In genomic region chr11:69319255-69320106, GRCh38 we compare ENCODE assay signal across 30 cellular contexts. TPM values are rescaled to one million over a fixed set of nuclear protein-coding genes. Genes with fewer than 3 reads are reported as not detected.
A peak's percentile ranks its signal among the peaks of the same experiment; 100 is the strongest.
DNase-seq lines count a peak whose midpoint lies in the region; ATAC-seq and TF ChIP-seq lines count a peak whose summit lies in the region.
"Had no signal": no experiment of that assay in that cellular context is flagged by ENCODE, and none has a peak within 500 bp of the region (broad histone marks: within the 10 kb centered on the region; RNA-seq: fewer than 3 reads in every experiment).

No MANE protein-coding gene starts in this region.

- H3K23ac ChIP-seq in mesenchymal stem cell (ENCODE audit: low read length in 2 of 2), result no peak overlapping the region

- H3K4me2 ChIP-seq in mesenchymal stem cell (ENCODE audit: low read length, poor library complexity, severe bottlenecking), result no peak overlapping the region

- peak overlapping the region; percentile 67 for H3K27ac Mint-ChIP-seq in activated naive CD8-positive, alpha-beta T cell
- no peak overlapping the region for H3K27ac Mint-ChIP-seq in activated naive CD8-positive, alpha-beta T cell treated with anti-CD3 and anti-CD28 coated beads for 36 hours
- H3K27ac Mint-ChIP-seq in stimulated activated effector memory CD8-positive, alpha-beta T cell treated with anti-CD3 and anti-CD28 coated beads, Interleukin-12 subunit alpha, Interleukin-12 subunit beta, amount 100 ng/mL, for 72 hours, result no peak overlapping the region
- H3K27ac Mint-ChIP-seq: activated T-helper 17 cell treated with anti-CD3 and anti-CD28 coated beads, Interleukin-2, amount 50 U/mL, for 72 hours; CD8-positive, alpha-beta T cell had no signal

- peak overlapping the region; percentile 75 for H3K9ac ChIP-seq in mesenchymal stem cell (ENCODE audit: low read length)

- H3K4ac ChIP-seq in mesenchymal stem cell (ENCODE audit: low read depth in 1 of 2, low read length in 2 of 2), result no peak overlapping the region

- H3K36me3 Mint-ChIP-seq in activated naive CD8-positive, alpha-beta T cell, result no peaks in the 10 kb centered on the region
- H3K36me3 Mint-ChIP-seq in activated naive CD8-positive, alpha-beta T cell treated with anti-CD3 and anti-CD28 coated beads for 36 hours, result peaks cover 3% of the 10 kb centered on the region
- no peaks in the 10 kb centered on the region for H3K36me3 Mint-ChIP-seq in stimulated activated effector memory CD8-positive, alpha-beta T cell treated with anti-CD3 and anti-CD28 coated beads, Interleukin-12 subunit alpha, Interleukin-12 subunit beta, amount 100 ng/mL, for 72 hours
- H3K36me3 Mint-ChIP-seq: CD8-positive, alpha-beta T cell had no signal

- peak overlapping the region in 1 of 2 experiments; percentile 28 for H3K18ac ChIP-seq in mesenchymal stem cell (ENCODE audit: low read depth in 1 of 2, low read length in 2 of 2)

- no peak for DNase-seq in activated naive CD8-positive, alpha-beta T cell treated with anti-CD3 and anti-CD28 coated beads for 36 hours
- DNase-seq in RWPE2 (ENCODE audit: low spot score) (peak; percentile 32), mesenchymal stem cell (no peak), upper lobe of right lung (peak; percentile 29)
- DNase-seq in stimulated activated effector memory CD8-positive, alpha-beta T cell treated with anti-CD3 and anti-CD28 coated beads, Interleukin-12 subunit alpha, Interleukin-12 subunit beta, amount 100 ng/mL, for 72 hours (ENCODE audit: low spot score in 2 of 2), result no peak
- DNase-seq in activated naive CD4-positive, alpha-beta T cell (lab: John Stamatoyannopoulos, UW), result no peak
- DNase-seq: activated CD4-positive, alpha-beta T cell treated with anti-CD3 and anti-CD28 coated beads, Interleukin-2, amount 50 U/mL, for 48 hours; activated CD4-positive, CD25-positive, alpha-beta regulatory T cell treated with anti-CD3 and anti-CD28 coated beads, Interleukin-2, amount 50 U/mL, for 72 hours; CD8-positive, alpha-beta T cell; colonic mucosa; effector CD4-positive, alpha-beta T cell; hippocampal formation; left cardiac atrium; NCI-H1092 treated with DMSO at 0.1 percent for 48 hours; NCI-H187 treated with DMSO at 0.1 percent for 48 hours; NCI-H526; NK-92 treated with Interleukin-12 subunit alpha and Interleukin-12 subunit beta, amount 100 ng/mL, for 24 hours; stimulated activated CD4-positive, alpha-beta T cell treated with anti-CD3 and anti-CD28 coated beads, Interleukin-2, amount 100 ng/mL, for 24 hours; stomach had no signal

- H3K9me3 ChIP-seq in RWPE2 (ENCODE audit: severe bottlenecking), result no peaks in the 10 kb centered on the region
- H3K9me3 ChIP-seq in mesenchymal stem cell (ENCODE audit: control insufficient read depth, low read length), result no peaks in the 10 kb centered on the region
- no peaks in the 10 kb centered on the region for H3K9me3 ChIP-seq in upper lobe of right lung
- H3K9me3 ChIP-seq: colonic mucosa, HAP-1, vagina had no signal

- H3K4me3 ChIP-seq in RWPE2 (ENCODE audit: severe bottlenecking) (no peak overlapping the region), mesenchymal stem cell (ENCODE audit: insufficient read depth in 1 of 2, low read depth in 1 of 2, low read length in 2 of 2) (no peak overlapping the region), upper lobe of right lung (no peak overlapping the region)
- H3K4me3 ChIP-seq: cardiac muscle cell, colonic mucosa, HAP-1, right atrium auricular region, stomach, vagina had no signal

- H2BK15ac ChIP-seq in mesenchymal stem cell (ENCODE audit: low read depth, poor library complexity, severe bottlenecking), result no peak overlapping the region

- H3K4me1 ChIP-seq in RWPE2 (ENCODE audit: insufficient read depth, poor library complexity, severe bottlenecking) (peaks cover 13% of the 10 kb centered on the region), mesenchymal stem cell (ENCODE audit: control insufficient read depth, insufficient read depth, low read depth, low read length) (peaks cover 28% of the 10 kb centered on the region), upper lobe of right lung (no peaks in the 10 kb centered on the region)
- H3K4me1 ChIP-seq: colonic mucosa, HAP-1, right atrium auricular region, stomach, vagina had no signal

- peak overlapping the region in 1 of 2 experiments; percentile 68 for H3K14ac ChIP-seq in mesenchymal stem cell (ENCODE audit: low read length in 2 of 2)

- H3K4me3 Mint-ChIP-seq in activated naive CD8-positive, alpha-beta T cell, result no peak overlapping the region
- no peak overlapping the region for H3K4me3 Mint-ChIP-seq in activated naive CD8-positive, alpha-beta T cell treated with anti-CD3 and anti-CD28 coated beads for 36 hours
- H3K4me3 Mint-ChIP-seq in stimulated activated effector memory CD8-positive, alpha-beta T cell treated with anti-CD3 and anti-CD28 coated beads, Interleukin-12 subunit alpha, Interleukin-12 subunit beta, amount 100 ng/mL, for 72 hours, result no peak overlapping the region
- H3K4me3 Mint-ChIP-seq: activated T-helper 17 cell treated with anti-CD3 and anti-CD28 coated beads, Interleukin-2, amount 50 U/mL, for 72 hours; CD8-positive, alpha-beta T cell; neural crest cell had no signal

- H3K27me3 ChIP-seq in RWPE2 (ENCODE audit: insufficient read depth, poor library complexity, severe bottlenecking) (no peaks in the 10 kb centered on the region), mesenchymal stem cell (ENCODE audit: control insufficient read depth in 1 of 2, insufficient read depth in 1 of 2, low read length in 2 of 2) (no peaks in the 10 kb centered on the region), upper lobe of right lung (no peaks in the 10 kb centered on the region)
- H3K27me3 ChIP-seq: cardiac muscle cell, colonic mucosa, right atrium auricular region, stomach, vagina had no signal

- H2BK12ac ChIP-seq in mesenchymal stem cell (ENCODE audit: low read length in 2 of 2), result peak overlapping the region in 1 of 2 experiments; percentile 84

- H3K36me3 ChIP-seq in RWPE2 (ENCODE audit: low read depth) (no peaks in the 10 kb centered on the region), mesenchymal stem cell (ENCODE audit: control insufficient read depth in 1 of 2, insufficient read depth in 2 of 2, low read depth in 1 of 2, low read length in 2 of 2) (peaks cover 0 to 8% of the 10 kb centered on the region in 2 experiments), upper lobe of right lung (no peaks in the 10 kb centered on the region)
- H3K36me3 ChIP-seq: cardiac muscle cell, colonic mucosa, HAP-1, right atrium auricular region, stomach, vagina had no signal

- H2BK5ac ChIP-seq in mesenchymal stem cell (ENCODE audit: low read depth, low read length, poor library complexity, severe bottlenecking), result peak overlapping the region; percentile 48

- peak overlapping the region; percentile 46 for H4K91ac ChIP-seq in mesenchymal stem cell (ENCODE audit: low read length)

- H3K27me3 Mint-ChIP-seq in activated naive CD8-positive, alpha-beta T cell, result no peaks in the 10 kb centered on the region
- H3K27me3 Mint-ChIP-seq in activated naive CD8-positive, alpha-beta T cell treated with anti-CD3 and anti-CD28 coated beads for 36 hours, result no peaks in the 10 kb centered on the region
- H3K27me3 Mint-ChIP-seq: activated T-helper 17 cell treated with anti-CD3 and anti-CD28 coated beads, Interleukin-2, amount 50 U/mL, for 72 hours had no signal

- H4K8ac ChIP-seq in mesenchymal stem cell (ENCODE audit: low read length), result no peak overlapping the region

- H3K4me1 Mint-ChIP-seq in activated naive CD8-positive, alpha-beta T cell (ENCODE audit: low read depth), result peaks cover 13% of the 10 kb centered on the region
- peaks cover 14% of the 10 kb centered on the region for H3K4me1 Mint-ChIP-seq in activated naive CD8-positive, alpha-beta T cell treated with anti-CD3 and anti-CD28 coated beads for 36 hours
- H3K4me1 Mint-ChIP-seq in stimulated activated effector memory CD8-positive, alpha-beta T cell treated with anti-CD3 and anti-CD28 coated beads, Interleukin-12 subunit alpha, Interleukin-12 subunit beta, amount 100 ng/mL, for 72 hours, result peaks cover 13% of the 10 kb centered on the region
- H3K4me1 Mint-ChIP-seq: neural crest cell had no signal

- no peak overlapping the region for H3K27ac ChIP-seq in RWPE2 (ENCODE audit: poor library complexity, severe bottlenecking)
- no peak overlapping the region for H3K27ac ChIP-seq in mesenchymal stem cell (ENCODE audit: low read length, poor library complexity, severe bottlenecking)
- H3K27ac ChIP-seq in upper lobe of right lung, result no peak overlapping the region
- H3K27ac ChIP-seq: cardiac muscle cell, colonic mucosa, right atrium auricular region, stomach, vagina had no signal

- 92% methylated on average over 13 of the region's 13 CpGs for WGBS in mesenchymal stem cell

- ATAC-seq in RWPE2 (ENCODE audit: low read depth) (no peak), upper lobe of right lung (no peak), GM21786 (IDR thresholded peaks at IDR 0.05; ENCODE audit: unreplicated experiment) (no peak)
- ATAC-seq in stimulated activated effector memory CD8-positive, alpha-beta T cell treated with anti-CD3 and anti-CD28 coated beads, Interleukin-12 subunit alpha, Interleukin-12 subunit beta, amount 100 ng/mL, for 72 hours, result no peak
- ATAC-seq: activated T-helper 17 cell treated with anti-CD3 and anti-CD28 coated beads, Interleukin-2, amount 50 U/mL, for 72 hours; CD8-positive, alpha-beta T cell; left cardiac atrium had no signal

- H2AFZ ChIP-seq in mesenchymal stem cell (ENCODE audit: low read depth, low read length), result no peak overlapping the region

- no peak for TF ChIP-seq CTCF in RWPE2 (IDR thresholded peaks at IDR 0.05; ENCODE audit: poor library complexity, severe bottlenecking)
- no peak for TF ChIP-seq CTCF in upper lobe of right lung (IDR thresholded peaks at IDR 0.05)

- H3K79me1 ChIP-seq in mesenchymal stem cell (replicated peaks; ENCODE audit: low read length, poor library complexity, severe bottlenecking), result peaks cover 2% of the 10 kb centered on the region

- intact Hi-C loops in upper lobe of right lung (cut with DNase I), result no loop called here

- no peaks in the 10 kb centered on the region for H3K9me3 Mint-ChIP-seq in activated naive CD8-positive, alpha-beta T cell (ENCODE audit: low read depth)
- peaks cover 6% of the 10 kb centered on the region for H3K9me3 Mint-ChIP-seq in activated naive CD8-positive, alpha-beta T cell treated with anti-CD3 and anti-CD28 coated beads for 36 hours
- H3K9me3 Mint-ChIP-seq in stimulated activated effector memory CD8-positive, alpha-beta T cell treated with anti-CD3 and anti-CD28 coated beads, Interleukin-12 subunit alpha, Interleukin-12 subunit beta, amount 100 ng/mL, for 72 hours, result no peaks in the 10 kb centered on the region

- H2BK120ac ChIP-seq in mesenchymal stem cell (ENCODE audit: low read depth, low read length), result no peak overlapping the region

- H2AK5ac ChIP-seq in mesenchymal stem cell (ENCODE audit: low read length, severe bottlenecking), result peak overlapping the region; percentile 75

RNA-seq across cellular contexts. Expression of gene MYEOV, which starts 25.5 kb away (rescaled TPM):
- not detected for total RNA-seq in activated naive CD8-positive, alpha-beta T cell treated with anti-CD3 and anti-CD28 coated beads for 36 hours
- 2.5 TPM for polyA plus RNA-seq in mesenchymal stem cell (2013, experiment 1 of 2)
- 4.8 TPM for polyA plus RNA-seq in mesenchymal stem cell (2013, experiment 2 of 2)
- 0.23 TPM for total RNA-seq in upper lobe of right lung
- total RNA-seq: astrocyte; Right ventricle myocardium inferior; T-helper 2 cell treated with Interferon-gamma antibody and Interleukin-4, amounts not matched to agents 100 ng/mL and 5 ng/mL, for 36 hours had no signal
- polyA plus RNA-seq: cardiac muscle cell had no signal

Comparison
In these comparisons a context has a peak if more than half of its experiments do, and no peak if none do; other contexts are left out.
1. DNase-seq: peak in RWPE2 (single experiment) and upper lobe of right lung (single experiment); none in activated naive CD8-positive, alpha-beta T cell treated with anti-CD3 and anti-CD28 coated beads for 36 hours (single experiment), mesenchymal stem cell (single experiment), stimulated activated effector memory CD8-positive, alpha-beta T cell treated with anti-CD3 and anti-CD28 coated beads, Interleukin-12 subunit alpha, Interleukin-12 subunit beta, amount 100 ng/mL, for 72 hours (0 of 2) and activated naive CD4-positive, alpha-beta T cell (0 of 4).